In the genomic region with DNA sequence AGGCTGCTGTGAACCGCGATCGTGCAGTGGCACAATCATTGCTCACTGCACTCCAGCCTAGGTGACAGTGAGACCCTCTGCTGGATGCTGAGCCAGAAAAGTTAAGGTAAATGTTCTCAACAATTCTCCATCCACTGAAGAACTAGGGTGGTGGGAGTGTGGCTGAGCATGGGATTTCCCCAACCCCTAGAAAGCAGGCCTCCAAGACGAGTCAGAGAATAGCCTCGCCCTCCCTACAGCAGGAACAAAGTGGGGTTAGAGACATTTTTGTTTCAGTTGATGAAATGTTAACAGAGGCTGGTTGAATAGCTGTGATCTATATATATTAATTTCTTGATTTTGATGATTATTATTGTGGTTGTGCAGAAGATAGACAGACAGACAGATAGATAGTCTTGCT, we compare ENCODE assay signal across 18 cellular contexts.
"Had no signal": no experiment of that assay in that cellular context is flagged by ENCODE, and none has a peak within 500 bp of the region (broad histone marks: within the 10 kb centered on the region; RNA-seq: fewer than 3 reads in every experiment).

No MANE protein-coding gene starts in this region.

- DNase-seq: activated CD8-positive, alpha-beta memory T cell treated with anti-CD3 and anti-CD28 coated beads, Interleukin-2, amount 10 ng/mL, durations not matched to agents 7 days and 5 days; activated gamma-delta T cell treated with Interleukin-2 at 50 U/mL for 16 hours; aorta; brain microvascular endothelial cell; colonic mucosa; esophagus squamous epithelium; immature natural killer cell; kidney glomerular epithelial cell; left ventricle myocardium superior; nephron progenitor cell; occipital lobe; posterior cingulate gyrus; SHP77 treated with DMSO at 0.1 percent for 48 hours; sigmoid colon; SK-N-SH; upper lobe of left lung had no signal

- H3K4me3 ChIP-seq: colonic mucosa, esophagus squamous epithelium, sigmoid colon, thoracic aorta, upper lobe of left lung had no signal

- ATAC-seq: activated CD8-positive, alpha-beta memory T cell treated with anti-CD3 and anti-CD28 coated beads, Interleukin-2, amount 10 ng/mL, durations not matched to agents 7 days and 5 days; left ventricle myocardium superior; WTC11 had no signal
